In the genomic region with DNA sequence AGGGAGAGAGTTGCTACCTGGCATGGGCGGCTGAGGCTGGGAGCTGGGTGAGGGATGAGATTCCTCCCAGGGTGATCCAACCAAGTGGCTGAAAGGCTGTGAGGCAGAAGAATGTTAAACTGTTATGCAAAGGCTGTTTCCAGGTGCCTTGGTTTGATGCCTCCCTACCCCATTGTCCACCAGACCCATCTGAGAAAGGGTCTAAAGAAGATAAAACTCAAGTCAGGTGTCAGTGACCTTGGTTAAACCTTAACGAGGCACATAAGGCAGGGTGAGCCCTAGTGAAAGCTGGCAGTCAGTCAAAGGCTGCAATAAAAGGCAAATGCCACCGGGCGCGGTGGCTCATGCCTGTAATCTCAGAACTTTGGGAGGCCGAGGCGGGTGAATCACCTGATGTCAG, we compare ENCODE assay signal across 18 cellular contexts. TPM values are rescaled to one million over a fixed set of nuclear protein-coding genes. Genes with fewer than 3 reads are reported as not detected.
DNase-seq lines count a peak whose midpoint lies in the region; ATAC-seq, FAIRE-seq and TF ChIP-seq lines count a peak whose summit lies in the region.
"Had no signal": no experiment of that assay in that cellular context is flagged by ENCODE, and none has a peak within 500 bp of the region (broad histone marks: within the 10 kb centered on the region; RNA-seq: fewer than 3 reads in every experiment).

No MANE protein-coding gene starts in this region.

- H3K36me3 Mint-ChIP-seq in activated T-helper 1 cell treated with anti-CD3 and anti-CD28 coated beads, Interleukin-12 subunit alpha, Interleukin-12 subunit beta, Interleukin-2, Interleukin-4 antibody, amounts not matched to agents 30 ng/mL and 10 ng/mL and 1 ng/mL, durations not matched to agents 14 hours and 24 hours and 36 hours (ENCODE audit: low read depth), result peaks cover 28% of the 10 kb centered on the region
- H3K36me3 Mint-ChIP-seq in type B pancreatic cell, result peaks cover 4% of the 10 kb centered on the region
- H3K36me3 Mint-ChIP-seq: stimulated activated memory B cell treated with anti-CD40 and anti-IgM and Interleukin-4, amounts not matched to agents 10 μg/mL and 1 μg/mL and 100 μg/mL, for 72 hours had no signal

- TF ChIP-seq RAD21 in liver (IDR thresholded peaks at IDR 0.05), result peak in 1 of 2 donors; percentile 66
- TF ChIP-seq RAD21 in HepG2 (CRISPR knock-in tag; IDR thresholded peaks at IDR 0.05), result no peak

- H3K4me1 Mint-ChIP-seq in activated T-helper 1 cell treated with anti-CD3 and anti-CD28 coated beads, Interleukin-12 subunit alpha, Interleukin-12 subunit beta, Interleukin-2, Interleukin-4 antibody, amounts not matched to agents 30 ng/mL and 10 ng/mL and 1 ng/mL, durations not matched to agents 14 hours and 24 hours and 36 hours (ENCODE audit: low read depth), result peaks cover 52% of the 10 kb centered on the region
- peaks cover 22% of the 10 kb centered on the region for H3K4me1 Mint-ChIP-seq in type B pancreatic cell (ENCODE audit: unreplicated experiment)

- H3K27me3 Mint-ChIP-seq in activated T-helper 1 cell treated with anti-CD3 and anti-CD28 coated beads, Interleukin-12 subunit alpha, Interleukin-12 subunit beta, Interleukin-2, Interleukin-4 antibody, amounts not matched to agents 30 ng/mL and 10 ng/mL and 1 ng/mL, durations not matched to agents 14 hours and 24 hours and 36 hours (ENCODE audit: insufficient read depth), result no peaks in the 10 kb centered on the region
- no peaks in the 10 kb centered on the region for H3K27me3 Mint-ChIP-seq in type B pancreatic cell
- H3K27me3 Mint-ChIP-seq: stimulated activated memory B cell treated with anti-CD40 and anti-IgM and Interleukin-4, amounts not matched to agents 10 μg/mL and 1 μg/mL and 100 μg/mL, for 72 hours had no signal

- intact Hi-C loops in HepG2 (cut with micrococcal nuclease; ENCODE audit: unreplicated experiment) (no loop called here), mucosa of descending colon (cut with DNase I, micrococcal nuclease) (no loop called here), esophagus muscularis mucosa (cut with DNase I) (no loop called here)
- intact Hi-C loops in activated T-helper 1 cell treated with anti-CD3 and anti-CD28 coated beads, Interleukin-12 subunit alpha, Interleukin-12 subunit beta, Interleukin-2, Interleukin-4 antibody, amounts not matched to agents 30 ng/mL and 10 ng/mL and 1 ng/mL, durations not matched to agents 14 hours and 24 hours and 36 hours (cut with micrococcal nuclease), result no loop called here

- H3K36me3 ChIP-seq in liver (ENCODE audit: control insufficient read depth in 4 of 4, insufficient read depth in 3 of 4, low read depth in 1 of 4, low read length in 3 of 4), result peaks cover 0 to 3% (median 1%) of the 10 kb centered on the region in 4 donors
- H3K36me3 ChIP-seq in HepG2 (replicated peaks in 1 of 2; ENCODE audit: control insufficient read depth in 1 of 2, insufficient read depth in 2 of 2, low read length in 2 of 2), result peaks cover 26 to 27% of the 10 kb centered on the region in 2 experiments
- H3K36me3 ChIP-seq in mucosa of descending colon (ENCODE audit: low read depth), result no peaks in the 10 kb centered on the region
- peaks cover 0 to 24% (median 18%) of the 10 kb centered on the region in 4 donors for H3K36me3 ChIP-seq in esophagus muscularis mucosa
- H3K36me3 ChIP-seq: thoracic aorta had no signal

- peaks cover 35% of the 10 kb centered on the region for H4K20me1 ChIP-seq in HepG2 (ENCODE audit: insufficient read depth, low read length)

- DNase-seq in HepG2 (ENCODE audit: low spot score), result no peak
- no peak for DNase-seq in activated T-helper 1 cell treated with anti-CD3 and anti-CD28 coated beads, Interleukin-12 subunit alpha, Interleukin-12 subunit beta, Interleukin-2, Interleukin-4 antibody, amounts not matched to agents 30 ng/mL and 10 ng/mL and 1 ng/mL, durations not matched to agents 14 hours and 24 hours and 36 hours (ENCODE audit: low spot score)
- DNase-seq in mucosa of descending colon, result peak; percentile 71 to 89 (median 80)
- DNase-seq in type B pancreatic cell (ENCODE audit: extremely low spot score, unreplicated experiment), result no peak
- no peak for DNase-seq in esophagus muscularis mucosa (ENCODE audit: extremely low spot score)
- no peak for DNase-seq in RPMI8226
- DNase-seq: amniotic stem cell, dorsolateral prefrontal cortex, foreskin melanocyte, kidney glomerular epithelial cell, NCI-H1436, NCI-H748 treated with DMSO at 0.1 percent for 48 hours, T-helper 9 cell had no signal

- H3K9ac ChIP-seq in liver (ENCODE audit: low read depth in 1 of 2, low read length in 2 of 2) (no peak overlapping the region), HepG2 (ENCODE audit: insufficient read depth, low read depth, low read length) (no peak overlapping the region)

- CTCF ChIA-PET in HepG2 (lab: Yijun Ruan, JAX; ENCODE audit: low intra/inter-chr PET ratio, low total read pairs), result no interaction called here

- ATAC-seq in HepG2 (no peak), mucosa of descending colon (peak; percentile 86), GM21423 (IDR thresholded peaks at IDR 0.05; ENCODE audit: unreplicated experiment) (no peak)
- ATAC-seq: stimulated activated memory B cell treated with anti-CD40 and anti-IgM and Interleukin-4, amounts not matched to agents 10 μg/mL and 1 μg/mL and 100 μg/mL, for 72 hours had no signal

- peaks cover 0 to 12% (median 8%) of the 10 kb centered on the region in 4 donors for H3K4me1 ChIP-seq in liver (ENCODE audit: control insufficient read depth in 4 of 4, insufficient read depth in 4 of 4, low read length in 3 of 4)
- peaks cover 75% of the 10 kb centered on the region for H3K4me1 ChIP-seq in HepG2 (ENCODE audit: insufficient read depth, low read length)
- H3K4me1 ChIP-seq in mucosa of descending colon (ENCODE audit: low read depth), result peaks cover 18% of the 10 kb centered on the region
- H3K4me1 ChIP-seq in esophagus muscularis mucosa, result peaks cover 14 to 59% (median 37%) of the 10 kb centered on the region in 4 donors

- BruUV-seq in HepG2 (replicated peaks; lab: Mats Ljungman, UMichigan), result no TSS peak

- POLR2A ChIA-PET in HepG2 (lab: Yijun Ruan, JAX), result no interaction called here

- no peaks in the 10 kb centered on the region for H3K9me3 Mint-ChIP-seq in activated T-helper 1 cell treated with anti-CD3 and anti-CD28 coated beads, Interleukin-12 subunit alpha, Interleukin-12 subunit beta, Interleukin-2, Interleukin-4 antibody, amounts not matched to agents 30 ng/mL and 10 ng/mL and 1 ng/mL, durations not matched to agents 14 hours and 24 hours and 36 hours
- no peaks in the 10 kb centered on the region for H3K9me3 Mint-ChIP-seq in type B pancreatic cell
- H3K9me3 Mint-ChIP-seq: stimulated activated memory B cell treated with anti-CD40 and anti-IgM and Interleukin-4, amounts not matched to agents 10 μg/mL and 1 μg/mL and 100 μg/mL, for 72 hours had no signal

- H3K4me3 ChIP-seq in liver (ENCODE audit: low read depth in 1 of 3, low read length in 3 of 3) (no peak overlapping the region), HepG2 (replicated peaks in 1 of 3; ENCODE audit: insufficient read depth in 1 of 3, low read depth in 2 of 3, low read length in 3 of 3) (no peak overlapping the region), mucosa of descending colon (no peak overlapping the region), esophagus muscularis mucosa (no peak overlapping the region)
- H3K4me3 ChIP-seq: dorsolateral prefrontal cortex, SK-N-MC, thoracic aorta had no signal

- no peaks in the 10 kb centered on the region for H3K9me3 ChIP-seq in liver (ENCODE audit: control insufficient read depth in 4 of 4, low read length in 3 of 4)
- H3K9me3 ChIP-seq in HepG2 (ENCODE audit: low read length), result no peaks in the 10 kb centered on the region
- no peaks in the 10 kb centered on the region for H3K9me3 ChIP-seq in mucosa of descending colon
- no peaks in the 10 kb centered on the region for H3K9me3 ChIP-seq in esophagus muscularis mucosa
- H3K9me3 ChIP-seq: thoracic aorta had no signal

- in situ Hi-C loops in HepG2 (cut with HindIII; ENCODE audit: extremely low pct_ligation_motif_present, low pct_unique_long_range_greater_than_20kb), result no loop called here

- WGBS in liver, result 40% methylated on average over 7 of the region's 7 CpGs
- 89% methylated on average over 7 of the region's 7 CpGs for WGBS in HepG2 (ENCODE audit: low lambda C conversion rate)
- 78% methylated on average over 7 of the region's 7 CpGs for WGBS in esophagus muscularis mucosa

- no peak overlapping the region for H3K4me2 ChIP-seq in HepG2 (ENCODE audit: low read depth, low read length)

- FAIRE-seq in HepG2 (lab: Jason Lieb, UNC), result no peak

- H2AFZ ChIP-seq in HepG2 (ENCODE audit: low read length), result no peak overlapping the region

- peak overlapping the region; percentile 26 for H3K27ac Mint-ChIP-seq in activated T-helper 1 cell treated with anti-CD3 and anti-CD28 coated beads, Interleukin-12 subunit alpha, Interleukin-12 subunit beta, Interleukin-2, Interleukin-4 antibody, amounts not matched to agents 30 ng/mL and 10 ng/mL and 1 ng/mL, durations not matched to agents 14 hours and 24 hours and 36 hours
- peak overlapping the region; percentile 34 for H3K27ac Mint-ChIP-seq in type B pancreatic cell
- H3K27ac Mint-ChIP-seq: stimulated activated memory B cell treated with anti-CD40 and anti-IgM and Interleukin-4, amounts not matched to agents 10 μg/mL and 1 μg/mL and 100 μg/mL, for 72 hours had no signal

- H3K27ac ChIP-seq in liver (ENCODE audit: low read depth in 1 of 2, low read length in 2 of 2), result no peak overlapping the region
- no peak overlapping the region for H3K27ac ChIP-seq in HepG2 (ENCODE audit: extremely low read length, insufficient read depth, low read length)
- no peak overlapping the region for H3K27ac ChIP-seq in esophagus muscularis mucosa (replicated peaks in 1 of 4)
- H3K27ac ChIP-seq: SK-N-MC, thoracic aorta had no signal

- TF ChIP-seq EP300 in HepG2 (IDR thresholded peaks at IDR 0.05; ENCODE audit: low read depth in 2 of 2, low read length in 2 of 2) (no peak), HepG2 (CRISPR knock-in tag; IDR thresholded peaks at IDR 0.05; ENCODE audit: borderline replicate concordance) (no peak), esophagus muscularis mucosa (IDR thresholded peaks at IDR 0.05) (no peak)

- no peak for TF ChIP-seq CTCF in liver (IDR thresholded peaks at IDR 0.05; ENCODE audit: low read depth, low read length, missing input control)
- no peak for TF ChIP-seq CTCF in HepG2 (CRISPR knock-in tag; IDR thresholded peaks at IDR 0.05)
- TF ChIP-seq CTCF in mucosa of descending colon (IDR thresholded peaks at IDR 0.05), result no peak
- TF ChIP-seq CTCF in type B pancreatic cell (conservative IDR thresholded peaks at IDR 0.05), result no peak
- no peak for TF ChIP-seq CTCF in esophagus muscularis mucosa (IDR thresholded peaks at IDR 0.05)

- H3K27me3 ChIP-seq in liver (ENCODE audit: control insufficient read depth in 4 of 4, insufficient read depth in 4 of 4, low read length in 3 of 4) (no peaks in the 10 kb centered on the region), HepG2 (ENCODE audit: control insufficient read depth in 1 of 2, insufficient read depth in 2 of 2, low read length in 2 of 2) (no peaks in the 10 kb centered on the region), esophagus muscularis mucosa (no peaks in the 10 kb centered on the region)
- H3K27me3 ChIP-seq: dorsolateral prefrontal cortex had no signal

- H3K4me3 Mint-ChIP-seq in activated T-helper 1 cell treated with anti-CD3 and anti-CD28 coated beads, Interleukin-12 subunit alpha, Interleukin-12 subunit beta, Interleukin-2, Interleukin-4 antibody, amounts not matched to agents 30 ng/mL and 10 ng/mL and 1 ng/mL, durations not matched to agents 14 hours and 24 hours and 36 hours, result no peak overlapping the region
- no peak overlapping the region for H3K4me3 Mint-ChIP-seq in type B pancreatic cell
- H3K4me3 Mint-ChIP-seq: stimulated activated memory B cell treated with anti-CD40 and anti-IgM and Interleukin-4, amounts not matched to agents 10 μg/mL and 1 μg/mL and 100 μg/mL, for 72 hours had no signal

- peaks cover 59% of the 10 kb centered on the region for H3K79me2 ChIP-seq in HepG2 (ENCODE audit: insufficient read depth, low read length)

- TF ChIP-seq POLR2A in HepG2 (IDR thresholded peaks at IDR 0.05; ENCODE audit: insufficient read depth in 1 of 2, low read depth in 2 of 2, low read length in 2 of 2) (no peak), esophagus muscularis mucosa (IDR thresholded peaks at IDR 0.05; ENCODE audit: low read depth) (no peak)

RNA-seq across cellular contexts. Expression of a gene that starts 23.8 kb away (rescaled TPM):
- total RNA-seq in liver (10 to 100 TPM; 27.7 to 84.1 TPM), HepG2 (2016; rRNA removed; fragmentation: Illumina TruSeq; extraction: Trizol) (9.1 and 9.3 TPM in 2 replicates), mucosa of descending colon (100 to 1,000 TPM in 1 of 3 donors, 10 to 100 TPM in 2; 52.6 to 132 (median 67.2) TPM), type B pancreatic cell (ENCODE audit: low replicate concordance) (0.69 and 1.8 TPM in 2 replicates), esophagus muscularis mucosa (10 to 100 TPM in 2 of 4 donors, 1 to 10 TPM in 2; 6.7 to 13.2 (median 8.7) TPM)
- polyA plus RNA-seq in liver (10 to 100 TPM; 69.6 to 83.1 TPM), HepG2 (2011; rRNA removed) (9.8 and 12.1 TPM in 2 replicates)
- total RNA-seq in HepG2 (2016; cell fraction: cytosol; rRNA removed; fragmentation: Illumina TruSeq; extraction: Trizol; ENCODE audit: low read depth), result 0.62 and 0.71 TPM in 2 replicates
- total RNA-seq in HepG2 (2016; cell fraction: insoluble cytoplasmic fraction; rRNA removed; fragmentation: Illumina TruSeq; extraction: Trizol), result 8.4 and 10.2 TPM in 2 replicates
- total RNA-seq in HepG2 (2016; cell fraction: membrane; rRNA removed; fragmentation: Illumina TruSeq; extraction: Trizol), result 1.7 and 2.0 TPM in 2 replicates
- total RNA-seq in HepG2 (2016; cell fraction: nucleus; rRNA removed; fragmentation: Illumina TruSeq; extraction: Trizol), result 7.0 and 9.0 TPM in 2 replicates
- 7.9 and 13.1 TPM in 2 replicates for polyA plus RNA-seq in HepG2 (2011; cell fraction: cytosol; rRNA removed)
- polyA plus RNA-seq in HepG2 (2011; cell fraction: nucleus; rRNA removed), result 32.0 and 36.9 TPM in 2 replicates
- polyA plus RNA-seq in HepG2 (2012), result 5.5 and 7.8 TPM in 2 replicates
- polyA plus RNA-seq in HepG2 (2016; cell fraction: cytosol; fragmentation: Illumina TruSeq; extraction: Trizol; ENCODE audit: low read depth), result 0.62 and 0.71 TPM in 2 replicates
- 7.5 and 8.7 TPM in 2 replicates for polyA plus RNA-seq in HepG2 (2016; cell fraction: insoluble cytoplasmic fraction; fragmentation: Illumina TruSeq; extraction: Trizol; ENCODE audit: low read depth)
- 1.4 and 1.6 TPM in 2 replicates for polyA plus RNA-seq in HepG2 (2016; cell fraction: membrane; fragmentation: Illumina TruSeq; extraction: Trizol; ENCODE audit: low read depth)
- 12.5 and 13.2 TPM in 2 replicates for polyA plus RNA-seq in HepG2 (2016; cell fraction: nucleus; fragmentation: Illumina TruSeq; extraction: Trizol; ENCODE audit: insufficient read depth, low read depth)
- polyA minus RNA-seq in HepG2 (2011; rRNA and poly(A)+ RNA removed; ENCODE audit: low replicate concordance), result 0.56 and 16.0 TPM in 2 replicates
- polyA minus RNA-seq in HepG2 (2011; cell fraction: cytosol; rRNA and poly(A)+ RNA removed), result 5.1 and 5.6 TPM in 2 replicates
- polyA minus RNA-seq in HepG2 (2011; cell fraction: nucleus; rRNA and poly(A)+ RNA removed), result 11.2 and 12.2 TPM in 2 replicates
- total RNA-seq in activated T-helper 1 cell treated with anti-CD3 and anti-CD28 coated beads, Interleukin-12 subunit alpha, Interleukin-12 subunit beta, Interleukin-2, Interleukin-4 antibody, amounts not matched to agents 30 ng/mL and 10 ng/mL and 1 ng/mL, durations not matched to agents 14 hours and 24 hours and 36 hours, result 0.20 and 0.26 TPM in 2 replicates

RNA-seq across cellular contexts. Expression of a gene that starts 55.5 kb away (rescaled TPM):
- total RNA-seq in liver, result 1 to 10 TPM; 8.1 to 8.5 TPM
- 1 to 10 TPM; 3.8 to 4.0 TPM for polyA plus RNA-seq in liver
- 14.0 and 18.8 TPM in 2 replicates for total RNA-seq in HepG2 (2016; rRNA removed; fragmentation: Illumina TruSeq; extraction: Trizol)
- total RNA-seq in HepG2 (2016; cell fraction: cytosol; rRNA removed; fragmentation: Illumina TruSeq; extraction: Trizol; ENCODE audit: low read depth), result 2.3 TPM in 2 replicates
- 13.8 and 20.4 TPM in 2 replicates for total RNA-seq in HepG2 (2016; cell fraction: insoluble cytoplasmic fraction; rRNA removed; fragmentation: Illumina TruSeq; extraction: Trizol)
- 8.4 and 9.4 TPM in 2 replicates for total RNA-seq in HepG2 (2016; cell fraction: membrane; rRNA removed; fragmentation: Illumina TruSeq; extraction: Trizol)
- total RNA-seq in HepG2 (2016; cell fraction: nucleus; rRNA removed; fragmentation: Illumina TruSeq; extraction: Trizol), result 13.2 and 13.5 TPM in 2 replicates
- polyA plus RNA-seq in HepG2 (2011; rRNA removed), result 6.6 and 8.3 TPM in 2 replicates
- 3.6 and 6.5 TPM in 2 replicates for polyA plus RNA-seq in HepG2 (2011; cell fraction: cytosol; rRNA removed)
- polyA plus RNA-seq in HepG2 (2011; cell fraction: nucleus; rRNA removed), result 4.8 TPM in 2 replicates
- 9.9 and 11.6 TPM in 2 replicates for polyA plus RNA-seq in HepG2 (2012)
- 0.85 and 1.1 TPM in 2 replicates for polyA plus RNA-seq in HepG2 (2016; cell fraction: cytosol; fragmentation: Illumina TruSeq; extraction: Trizol; ENCODE audit: low read depth)
- 14.9 and 16.4 TPM in 2 replicates for polyA plus RNA-seq in HepG2 (2016; cell fraction: insoluble cytoplasmic fraction; fragmentation: Illumina TruSeq; extraction: Trizol; ENCODE audit: low read depth)
- polyA plus RNA-seq in HepG2 (2016; cell fraction: membrane; fragmentation: Illumina TruSeq; extraction: Trizol; ENCODE audit: low read depth), result 3.1 and 3.8 TPM in 2 replicates
- polyA plus RNA-seq in HepG2 (2016; cell fraction: nucleus; fragmentation: Illumina TruSeq; extraction: Trizol; ENCODE audit: insufficient read depth, low read depth), result 13.5 and 13.6 TPM in 2 replicates
- polyA minus RNA-seq in HepG2 (2011; rRNA and poly(A)+ RNA removed; ENCODE audit: low replicate concordance), result 9.0 and 12.5 TPM in 2 replicates
- 14.7 and 14.8 TPM in 2 replicates for polyA minus RNA-seq in HepG2 (2011; cell fraction: cytosol; rRNA and poly(A)+ RNA removed)
- polyA minus RNA-seq in HepG2 (2011; cell fraction: nucleus; rRNA and poly(A)+ RNA removed), result 12.1 and 16.3 TPM in 2 replicates
- total RNA-seq in activated T-helper 1 cell treated with anti-CD3 and anti-CD28 coated beads, Interleukin-12 subunit alpha, Interleukin-12 subunit beta, Interleukin-2, Interleukin-4 antibody, amounts not matched to agents 30 ng/mL and 10 ng/mL and 1 ng/mL, durations not matched to agents 14 hours and 24 hours and 36 hours, result 12.3 and 14.6 TPM in 2 replicates
- 10 to 100 TPM in 1 of 3 donors, 1 to 10 TPM in 2; 5.6 to 17.0 (median 6.9) TPM for total RNA-seq in mucosa of descending colon
- total RNA-seq in type B pancreatic cell (ENCODE audit: low replicate concordance), result 10.0 and 19.8 TPM in 2 replicates
- 10 to 100 TPM in 3 of 4 donors, 1 to 10 TPM in 1; 8.4 to 17.4 (median 12.0) TPM for total RNA-seq in esophagus muscularis mucosa

Comparison
In these comparisons a context has a peak if more than half of its experiments do, and no peak if none do; other contexts are left out.
1. DNase-seq: peak in mucosa of descending colon (3 of 3); none in HepG2 (single experiment), activated T-helper 1 cell treated with anti-CD3 and anti-CD28 coated beads, Interleukin-12 subunit alpha, Interleukin-12 subunit beta, Interleukin-2, Interleukin-4 antibody, amounts not matched to agents 30 ng/mL and 10 ng/mL and 1 ng/mL, durations not matched to agents 14 hours and 24 hours and 36 hours (single experiment), type B pancreatic cell (single experiment), esophagus muscularis mucosa (single experiment) and RPMI8226 (single experiment).